In the genomic region with DNA sequence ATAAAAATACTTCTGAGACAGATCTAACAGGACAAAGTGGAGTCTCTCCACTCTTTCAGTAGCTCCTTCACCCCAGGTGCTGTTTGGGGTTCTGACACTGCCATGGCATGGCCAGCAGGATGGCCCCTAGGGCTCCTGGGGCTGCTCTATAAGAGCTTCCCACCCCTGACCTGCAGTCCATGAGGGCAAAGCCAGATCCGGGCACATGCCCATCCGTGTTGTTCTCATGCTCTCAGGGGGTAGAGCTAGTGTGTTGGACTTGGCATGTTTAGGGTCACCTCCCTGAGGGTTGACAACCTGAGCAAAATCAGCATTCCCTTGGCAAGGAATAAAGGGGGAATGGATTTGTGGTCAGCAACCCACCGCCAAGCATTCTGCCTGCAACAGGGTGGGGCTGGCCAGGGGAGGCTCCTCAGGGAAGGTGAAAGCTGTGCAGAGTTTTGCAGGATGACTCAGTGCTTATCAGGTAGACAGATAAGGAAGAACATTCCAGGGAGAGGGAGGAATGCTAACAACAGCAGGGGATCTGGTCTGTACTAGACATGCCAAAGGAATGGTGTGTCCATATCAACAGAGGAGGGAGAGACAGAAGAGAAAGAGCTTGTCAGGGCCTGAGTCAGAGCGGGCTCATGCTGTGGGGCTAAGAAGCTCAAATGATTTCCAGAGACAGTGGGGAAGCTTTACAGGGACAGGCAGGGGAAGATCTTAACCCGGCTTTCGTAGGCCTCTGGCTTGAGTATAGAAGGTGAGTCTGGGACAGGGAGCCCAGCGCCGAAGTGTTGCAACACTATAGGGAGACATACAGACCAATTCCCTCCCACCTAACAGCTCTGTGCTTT, we compare ENCODE assay signal across 11 cellular contexts. TPM values are rescaled to one million over a fixed set of nuclear protein-coding genes. Genes with fewer than 3 reads are reported as not detected.
DNase-seq lines count a peak whose midpoint lies in the region; ATAC-seq, FAIRE-seq and TF ChIP-seq lines count a peak whose summit lies in the region.
"Not testable (repeated sequence)": the region's sequence is repeated elsewhere in the genome, so short reads cannot be mapped to it uniquely, and the experiment has no call there.
"Had no signal": no experiment of that assay in that cellular context is flagged by ENCODE, and none has a peak within 500 bp of the region (broad histone marks: within the 10 kb centered on the region; RNA-seq: fewer than 3 reads in every experiment).

No MANE protein-coding gene starts in this region.

- intact Hi-C loops in PC-9 (cut with micrococcal nuclease; ENCODE audit: unreplicated experiment), result loop anchor here (5.0 kb wide), 1 partner anchor 174 kb away; no protein-coding TSS in a partner anchor
- intact Hi-C loops in K562 (cut with micrococcal nuclease), result not testable (repeated sequence)

- H3K4me3 ChIP-seq in PC-9; K562; keratinocyte (ENCODE audit: control insufficient read depth in 2 of 3, extremely low read depth in 1 of 3, insufficient read depth in 2 of 3, low read depth in 1 of 3, low read length in 3 of 3); osteoblast (ENCODE audit: insufficient read depth, low read length): not testable (repeated sequence)

- not testable (repeated sequence) for H3K9me2 ChIP-seq in PC-9 (ENCODE audit: insufficient read depth)

- H3K27ac ChIP-seq in PC-9 (peak overlapping the region; percentile 88), keratinocyte (ENCODE audit: control insufficient read depth, insufficient read depth, low read length) (peak overlapping the region; percentile 75), osteoblast (ENCODE audit: low read depth, low read length) (peak overlapping the region; percentile 60)
- H3K27ac ChIP-seq in K562 (ENCODE audit: extremely low read depth, low read depth, low read length), result not testable (repeated sequence)

- FAIRE-seq in K562 (lab: Jason Lieb, UNC); keratinocyte (lab: Jason Lieb, UNC): not testable (repeated sequence)

- H3K36me3 Mint-ChIP-seq in HFFc6 (ENCODE audit: low read depth), result not testable (repeated sequence)

- H3K79me2 ChIP-seq in PC-9 (ENCODE audit: low read depth); K562 (ENCODE audit: control insufficient read depth, insufficient read depth, low read length); keratinocyte (ENCODE audit: control insufficient read depth, insufficient read depth, low read length); osteoblast (ENCODE audit: insufficient read depth, low read length): not testable (repeated sequence)

- peak overlapping the region; percentile 53 for H3K4me3 Mint-ChIP-seq in HFFc6

- not testable (repeated sequence) for H3K9me3 Mint-ChIP-seq in HFFc6

- H3K9me3 ChIP-seq in PC-9 (ENCODE audit: insufficient read depth, low read depth); K562 (replicated peaks; ENCODE audit: control insufficient read depth, insufficient read depth, low read depth, low read length); keratinocyte (ENCODE audit: control insufficient read depth, low read depth, low read length); osteoblast (ENCODE audit: low read depth, low read length): not testable (repeated sequence)

- peak overlapping the region; percentile 94 for H3K27ac Mint-ChIP-seq in HFFc6

- ATAC-seq in K562, result not testable (repeated sequence)

- H3K27me3 Mint-ChIP-seq in HFFc6 (ENCODE audit: insufficient read depth), result not testable (repeated sequence)

- DNase-seq in EL (peak; percentile 75), HFFc6 (peak; percentile 73), PC-9 (peak; percentile 72 to 77), K562 (ENCODE audit: extremely low read depth in 1 of 4, low spot score in 3 of 4) (peak in 1 of 4 experiments; percentile 4), fibroblast of peridontal ligament (ENCODE audit: extremely low read depth) (peak; percentile 22), keratinocyte (ENCODE audit: low read depth, low spot score) (peak; percentile 40), osteoblast (ENCODE audit: insufficient read length, low spot score, missing footprints) (peak; percentile 74)

- H3K9ac ChIP-seq in K562 (ENCODE audit: insufficient read depth in 1 of 2, low read depth in 2 of 2, low read length in 2 of 2), result not testable (repeated sequence)
- peak overlapping the region; percentile 41 for H3K9ac ChIP-seq in keratinocyte (ENCODE audit: control insufficient read depth, extremely low read depth, insufficient read depth, low read length)

- not testable (repeated sequence) for H2AFZ ChIP-seq in PC-9; K562 (ENCODE audit: low read depth, low read length); keratinocyte (ENCODE audit: control insufficient read depth, low read length); osteoblast (ENCODE audit: low read length)

- dilution Hi-C loops in keratinocyte (cut with MboI; ENCODE audit: extremely low pct_ligation_motif_present, low sequenced_read_pairs), result not testable (repeated sequence)

- POLR2A ChIA-PET in PC-9 (lab: Charles Lee; ENCODE audit: unreplicated experiment), result interaction anchor here (0.6 kb wide), 2 partner anchors 168 to 1146 kb away, joined by 4 to 8 read pairs; no protein-coding TSS in a partner anchor
- POLR2A ChIA-PET in K562 (lab: Yijun Ruan, JAX), result not testable (repeated sequence)

- 21% methylated on average over 8 of the region's 8 CpGs for WGBS in K562 (ENCODE audit: insufficient coverage, low coverage, missing lambda C conversion rate)

- H3K4me2 ChIP-seq in PC-9 (peak overlapping the region; percentile 72), keratinocyte (ENCODE audit: control insufficient read depth, extremely low read depth, insufficient read depth, low read depth, low read length) (peak overlapping the region; percentile 27)
- not testable (repeated sequence) for H3K4me2 ChIP-seq in K562 (ENCODE audit: insufficient read depth, low read length); osteoblast (ENCODE audit: insufficient read depth, low read length)

- H4K20me1 ChIP-seq in PC-9 (ENCODE audit: insufficient read depth); K562 (replicated peaks; ENCODE audit: control insufficient read depth, insufficient read depth, low read length); keratinocyte (ENCODE audit: control insufficient read depth, extremely low read depth, insufficient read depth, low read length); osteoblast (ENCODE audit: insufficient read depth, low read length): not testable (repeated sequence)

- H3K9me1 ChIP-seq in K562 (ENCODE audit: control insufficient read depth, insufficient read depth, low read length); keratinocyte (ENCODE audit: control insufficient read depth, extremely low read depth, insufficient read depth, low read length): not testable (repeated sequence)

- not testable (repeated sequence) for H3F3A ChIP-seq in PC-9 (ENCODE audit: insufficient read depth, low read depth)

- H3K36me3 ChIP-seq in PC-9 (ENCODE audit: low read depth); K562 (ENCODE audit: control insufficient read depth, insufficient read depth, low read length); keratinocyte (ENCODE audit: control insufficient read depth in 2 of 2, extremely low read depth in 1 of 2, insufficient read depth in 2 of 2, low read length in 2 of 2); osteoblast (ENCODE audit: insufficient read depth, low read length): not testable (repeated sequence)

- peaks cover 20% of the 10 kb centered on the region for H3K4me1 Mint-ChIP-seq in HFFc6 (ENCODE audit: low read depth)

- peaks cover 35% of the 10 kb centered on the region for H3K4me1 ChIP-seq in PC-9 (replicated peaks; ENCODE audit: insufficient read depth)
- H3K4me1 ChIP-seq in K562 (replicated peaks in 1 of 2; ENCODE audit: control insufficient read depth in 2 of 2, insufficient read depth in 2 of 2, low read length in 2 of 2); osteoblast (ENCODE audit: insufficient read depth, low read length): not testable (repeated sequence)
- peaks cover 11% of the 10 kb centered on the region for H3K4me1 ChIP-seq in keratinocyte (ENCODE audit: control insufficient read depth, extremely low read depth, insufficient read depth, low read length)

- in situ Hi-C loops in K562 (cut with MboI), result not testable (repeated sequence)

- CTCF ChIA-PET in PC-9 (lab: Charles Lee); K562 (lab: Yijun Ruan, JAX; ENCODE audit: low intra/inter-chr PET ratio): not testable (repeated sequence)

- TF ChIP-seq EP300 in K562 (IDR thresholded peaks at IDR 0.05; ENCODE audit: low read length), result not testable (repeated sequence)

- not testable (repeated sequence) for H3K27me3 ChIP-seq in PC-9 (ENCODE audit: insufficient read depth, low read depth); K562 (ENCODE audit: control insufficient read depth in 2 of 2, insufficient read depth in 2 of 2, low read length in 2 of 2); keratinocyte (ENCODE audit: control insufficient read depth, extremely low read depth, insufficient read depth, low read length); osteoblast (ENCODE audit: insufficient read depth, low read length)

- BruUV-seq in PC-9 (replicated peaks; lab: Mats Ljungman, UMichigan); K562 (replicated peaks; lab: Mats Ljungman, UMichigan): not testable (repeated sequence)

- not testable (repeated sequence) for TF ChIP-seq CTCF in HFFc6 (IDR thresholded peaks at IDR 0.05); PC-9 (conservative IDR thresholded peaks at IDR 0.05); K562 (IDR thresholded peaks at IDR 0.05 in 2 of 3, conservative IDR thresholded peaks at IDR 0.05 in 1 of 3; ENCODE audit: insufficient read depth in 2 of 3, low read depth in 1 of 3, low read length in 3 of 3); keratinocyte (optimal IDR thresholded peaks at IDR 0.05 in 1 of 3, IDR thresholded peaks at IDR 0.05 in 1 of 3, conservative IDR thresholded peaks at IDR 0.05 in 1 of 3; ENCODE audit: extremely low read depth in 1 of 3, insufficient read depth in 2 of 3, low read length in 3 of 3); osteoblast (IDR thresholded peaks at IDR 0.05; ENCODE audit: extremely low read depth, low read depth, low read length)

- TF ChIP-seq POLR2A in K562 (conservative IDR thresholded peaks at IDR 0.05), result not testable (repeated sequence)

- TF ChIP-seq RAD21 in K562 (CRISPR knock-in tag; conservative IDR thresholded peaks at IDR 0.05 in 1 of 2, IDR thresholded peaks at IDR 0.05 in 1 of 2), result not testable (repeated sequence)

RNA-seq across cellular contexts. Expression of gene ANXA8L1, which starts 21.1 kb away (rescaled TPM):
- total RNA-seq in HFFc6 (2021; fragmentation: NEBNext Ultra II Directional; extraction: Animal tissue kit (Norgen Biotek cat#: 25700)), result under 1 TPM in 5 of 6 experiments, not detected in 1; 0.17 to 0.91 (median 0.28) TPM
- total RNA-seq in PC-9 (2021), result 185 and 247 TPM in 2 replicates
- not detected in 2 replicates for total RNA-seq in K562 (2011; cell fraction: chromatin; rRNA removed; ENCODE audit: low replicate concordance)
- not detected in 2 replicates for total RNA-seq in K562 (2011; cell fraction: nucleolus; rRNA removed)
- not detected in 2 replicates for total RNA-seq in K562 (2011; cell fraction: nucleoplasm; rRNA removed)
- not detected in 2 replicates for total RNA-seq in K562 (2014; rRNA removed)
- not detected in 2 replicates for total RNA-seq in K562 (2014; rRNA removed; fragmentation: Illumina TruSeq; extraction: Trizol)
- total RNA-seq in K562 (2015; rRNA removed; fragmentation: Illumina TruSeq; extraction: Trizol), result not detected in 2 replicates
- total RNA-seq in K562 (2021), result not detected in 2 replicates
- polyA plus RNA-seq in K562 (2011; rRNA removed), result not detected in 2 replicates
- not detected in 2 replicates for polyA plus RNA-seq in K562 (2011; cell fraction: cytosol; rRNA removed)
- polyA plus RNA-seq in K562 (2011; cell fraction: nucleus; rRNA removed), result not detected in 2 replicates
- not detected in 2 replicates for polyA plus RNA-seq in K562 (2012)
- polyA plus RNA-seq in K562 (2014; fragmentation: Illumina TruSeq; extraction: Trizol), result not detected in 2 replicates
- not detected for polyA plus RNA-seq in K562 (2014; fragmentation: Nextera tagmentation; extraction: Ambion mirVana)
- not detected in 2 replicates for polyA plus RNA-seq in K562 (2014; rRNA removed)
- polyA minus RNA-seq in K562 (2011; rRNA and poly(A)+ RNA removed), result not detected in 2 replicates
- polyA minus RNA-seq in K562 (2011; cell fraction: cytosol; rRNA and poly(A)+ RNA removed), result not detected in 2 replicates
- not detected in 2 replicates for polyA minus RNA-seq in K562 (2011; cell fraction: nucleus; rRNA and poly(A)+ RNA removed)
- polyA plus RNA-seq in keratinocyte, result 495 to 686 TPM (median 516 TPM) in 3 replicates
- polyA plus RNA-seq in keratinocyte (2011; ENCODE audit: low read depth), result 409 TPM
- 428 and 465 TPM in 2 replicates for polyA plus RNA-seq in keratinocyte (2011; cell fraction: cytosol; rRNA removed)
- 930 and 1,029 TPM in 2 replicates for polyA plus RNA-seq in keratinocyte (2011; cell fraction: nucleus; rRNA removed)
- polyA plus RNA-seq in keratinocyte (2012; ENCODE audit: low replicate concordance), result 184 and 355 TPM in 2 replicates
- polyA minus RNA-seq in keratinocyte, result 303 to 582 TPM (median 541 TPM) in 3 replicates
- 237 TPM for polyA minus RNA-seq in keratinocyte (2011; cell fraction: cytosol; rRNA and poly(A)+ RNA removed)
- 184 and 248 TPM in 2 replicates for polyA minus RNA-seq in keratinocyte (2011; cell fraction: nucleus; rRNA and poly(A)+ RNA removed)
- 0.29 and 0.36 TPM in 2 replicates for total RNA-seq in osteoblast
- total RNA-seq: CD4-positive, alpha-beta memory T cell; OCI-LY7 had no signal
- polyA plus RNA-seq: CD4-positive, alpha-beta memory T cell; IgD-negative memory B cell; naive thymus-derived CD4-positive, alpha-beta T cell had no signal

Comparison
In these comparisons a context has a peak if more than half of its experiments do, and no peak if none do; other contexts are left out.
1. RNA of gene ANXA8L1, which starts 21.1 kb away (total RNA-seq): 185 to 247 TPM in PC-9; 0.29 to 0.36 TPM in osteoblast, 0.17 to 0.91 TPM in HFFc6 and not detected in K562; every median in the first group is over 10 times any median in the second.